ENCODE assay signal across 29 cellular contexts in genomic region chr16:9443864-9444263, GRCh38.
"Had no signal": no experiment of that assay in that cellular context is flagged by ENCODE, and none has a peak within 500 bp of the region (broad histone marks: within the 10 kb centered on the region; RNA-seq: fewer than 3 reads in every experiment).

No MANE protein-coding gene starts in this region.

- FAIRE-seq: urothelium cell line had no signal

- H3K9me3 ChIP-seq: stomach, suprapubic skin, testis, thoracic aorta, thyroid gland, tibial artery, transverse colon, upper lobe of left lung, upper lobe of right lung, uterus, vagina had no signal

- H3K4me1 ChIP-seq: suprapubic skin, testis, tibial artery, tibial nerve, transverse colon, upper lobe of right lung, uterus, vagina had no signal

- ATAC-seq: stimulated activated effector memory CD8-positive, alpha-beta T cell treated with anti-CD3 and anti-CD28 coated beads, Interleukin-12 subunit alpha, Interleukin-12 subunit beta, amount 100 ng/mL, for 72 hours; stimulated activated memory B cell treated with anti-CD40 and anti-IgM and Interleukin-4, amounts not matched to agents 10 μg/mL and 1 μg/mL and 100 μg/mL, for 72 hours; stimulated activated naive B cell treated with anti-CD40 and anti-IgM and Interleukin-4, amounts not matched to agents 10 μg/mL and 1 μg/mL and 100 μg/mL, for 72 hours; stimulated activated naive CD8-positive, alpha-beta T cell treated with anti-CD3 and anti-CD28 coated beads, Interleukin-15, amount 100 ng/mL, for 72 hours; stimulated activated naive CD8-positive, alpha-beta T cell treated with anti-CD3 and anti-CD28 coated beads, Interleukin-15, Interleukin-2, amounts not matched to agents 100 U/mL and 50 U/mL, for 24 hours; upper lobe of right lung had no signal

- H3K36me3 Mint-ChIP-seq: stimulated activated effector memory CD8-positive, alpha-beta T cell treated with anti-CD3 and anti-CD28 coated beads, Interleukin-12 subunit alpha, Interleukin-12 subunit beta, amount 100 ng/mL, for 72 hours; stimulated activated memory B cell treated with anti-CD40 and anti-IgM and Interleukin-4, amounts not matched to agents 10 μg/mL and 1 μg/mL and 100 μg/mL, for 72 hours; type B pancreatic cell had no signal

- H3K27me3 Mint-ChIP-seq: stimulated activated naive CD8-positive, alpha-beta T cell treated with anti-CD3 and anti-CD28 coated beads, Interleukin-15, amount 100 ng/mL, for 72 hours; stimulated activated naive CD8-positive, alpha-beta T cell treated with anti-CD3 and anti-CD28 coated beads, Interleukin-15, Interleukin-2, amounts not matched to agents 100 ng/mL and 50 ng/mL, for 24 hours had no signal

- H3K4me3 ChIP-seq: stomach, suprapubic skin, testis, thoracic aorta, thyroid gland, tibial artery, tibial nerve, transverse colon, upper lobe of left lung, upper lobe of right lung, uterus, vagina had no signal

- H3K27me3 ChIP-seq: stomach, suprapubic skin, testis, thyroid gland, tibial nerve, transverse colon, upper lobe of left lung, upper lobe of right lung, uterus, vagina had no signal

- H3K4me3 Mint-ChIP-seq: stimulated activated effector memory CD8-positive, alpha-beta T cell treated with anti-CD3 and anti-CD28 coated beads, Interleukin-12 subunit alpha, Interleukin-12 subunit beta, amount 100 ng/mL, for 72 hours; stimulated activated memory B cell treated with anti-CD40 and anti-IgM and Interleukin-4, amounts not matched to agents 10 μg/mL and 1 μg/mL and 100 μg/mL, for 72 hours; stimulated activated naive B cell treated with anti-CD40 and anti-IgM and Interleukin-4, amounts not matched to agents 10 μg/mL and 1 μg/mL and 100 μg/mL, for 72 hours; stimulated activated naive CD8-positive, alpha-beta T cell treated with anti-CD3 and anti-CD28 coated beads, Interleukin-15, amount 100 ng/mL, for 72 hours; stimulated activated naive CD8-positive, alpha-beta T cell treated with anti-CD3 and anti-CD28 coated beads, Interleukin-15, Interleukin-2, amounts not matched to agents 100 ng/mL and 50 ng/mL, for 24 hours; type B pancreatic cell had no signal

- H3K27ac Mint-ChIP-seq: stimulated activated effector memory CD8-positive, alpha-beta T cell treated with anti-CD3 and anti-CD28 coated beads, Interleukin-12 subunit alpha, Interleukin-12 subunit beta, amount 100 ng/mL, for 72 hours; stimulated activated memory B cell treated with anti-CD40 and anti-IgM and Interleukin-4, amounts not matched to agents 10 μg/mL and 1 μg/mL and 100 μg/mL, for 72 hours; stimulated activated naive B cell treated with anti-CD40 and anti-IgM and Interleukin-4, amounts not matched to agents 10 μg/mL and 1 μg/mL and 100 μg/mL, for 72 hours; stimulated activated naive CD8-positive, alpha-beta T cell treated with anti-CD3 and anti-CD28 coated beads, Interleukin-15, amount 100 ng/mL, for 72 hours; stimulated activated naive CD8-positive, alpha-beta T cell treated with anti-CD3 and anti-CD28 coated beads, Interleukin-15, Interleukin-2, amounts not matched to agents 100 ng/mL and 50 ng/mL, for 24 hours; type B pancreatic cell had no signal

- H3K27ac ChIP-seq: stomach, suprapubic skin, testis, thoracic aorta, tibial artery, tibial nerve, transverse colon, upper lobe of left lung, upper lobe of right lung, uterus, vagina had no signal

- H3K36me3 ChIP-seq: stomach, suprapubic skin, thoracic aorta, thyroid gland, tibial artery, tibial nerve, transverse colon, upper lobe of left lung, upper lobe of right lung, uterus, vagina had no signal

- H3K4me1 Mint-ChIP-seq: stimulated activated effector memory CD8-positive, alpha-beta T cell treated with anti-CD3 and anti-CD28 coated beads, Interleukin-12 subunit alpha, Interleukin-12 subunit beta, amount 100 ng/mL, for 72 hours; stimulated activated memory B cell treated with anti-CD40 and anti-IgM and Interleukin-4, amounts not matched to agents 10 μg/mL and 1 μg/mL and 100 μg/mL, for 72 hours; stimulated activated naive B cell treated with anti-CD40 and anti-IgM and Interleukin-4, amounts not matched to agents 10 μg/mL and 1 μg/mL and 100 μg/mL, for 72 hours; stimulated activated naive CD8-positive, alpha-beta T cell treated with anti-CD3 and anti-CD28 coated beads, Interleukin-15, amount 100 ng/mL, for 72 hours had no signal

- DNase-seq: stimulated activated CD4-positive, alpha-beta T cell treated with anti-CD3 and anti-CD28 coated beads, Interleukin-2, amount 100 ng/mL, for 48 hours; stimulated activated CD4-positive, alpha-beta T cell treated with anti-CD3 and anti-CD28 coated beads, Interleukin-4, amount 100 ng/mL, for 1 hour; stimulated activated CD4-positive, alpha-beta T cell treated with anti-CD3 and anti-CD28 coated beads, Interleukin-4, amount 100 ng/mL, for 24 hours; stimulated activated CD4-positive, alpha-beta T cell treated with anti-CD3 and anti-CD28 coated beads, Interleukin-4, amount 100 ng/mL, for 4 hours; stimulated activated CD8-positive, alpha-beta memory T cell treated with anti-CD3 and anti-CD28 coated beads, Interleukin-4, amount 100 ng/mL, for 48 hours; stimulated activated naive B cell treated with anti-CD40 and anti-IgM and Interleukin-4, amounts not matched to agents 10 μg/mL and 1 μg/mL and 100 μg/mL, for 72 hours; stimulated activated naive CD4-positive, alpha-beta T cell; stimulated activated naive CD4-positive, alpha-beta T cell treated with Interleukin-2 at 50 U/mL for 16 hours; stimulated activated naive CD8-positive, alpha-beta T cell treated with anti-CD3 and anti-CD28 coated beads, Interleukin-15, amount 100 ng/mL, for 72 hours; stimulated activated naive CD8-positive, alpha-beta T cell treated with anti-CD3 and anti-CD28 coated beads, Interleukin-15, Interleukin-2, amounts not matched to agents 100 U/mL and 50 U/mL, for 24 hours; stomach; substantia nigra; testis; thyroid gland; tibial artery; transverse colon; trophoblast cell; upper lobe of left lung; upper lobe of right lung; uterus had no signal
